2 cellular contexts compared by ENCODE assay signal in genomic region chr2:46769809-46770208, GRCh38.
TF ChIP-seq lines count a peak whose summit lies in the region.

No MANE protein-coding gene starts in this region.

TF ChIP-seq in IMR-90, 13 proteins besides CTCF, POLR2A, EP300 and RAD21:
- no peak for TF ChIP-seq USF2 (IDR thresholded peaks at IDR 0.05; ENCODE audit: low read depth, low read length)

TF ChIP-seq in HepG2, 621 proteins besides CTCF, POLR2A, EP300 and RAD21:
- TF ChIP-seq MEIS2 (CRISPR knock-in tag; IDR thresholded peaks at IDR 0.05) (no peak), TBP (CRISPR knock-in tag; IDR thresholded peaks at IDR 0.05) (no peak), ZNF792 (CRISPR knock-in tag; IDR thresholded peaks at IDR 0.05) (no peak), ZNF737 (CRISPR knock-in tag; IDR thresholded peaks at IDR 0.05; ENCODE audit: borderline replicate concordance) (no peak), HNRNPK (IDR thresholded peaks at IDR 0.05; ENCODE audit: low read depth, low read length, poor library complexity, severe bottlenecking) (no peak), ZFYVE20 (CRISPR knock-in tag; IDR thresholded peaks at IDR 0.05; ENCODE audit: borderline replicate concordance, low read depth) (no peak), ZNF235 (CRISPR knock-in tag; IDR thresholded peaks at IDR 0.05; ENCODE audit: borderline replicate concordance) (no peak), STAG1 (CRISPR knock-in tag; IDR thresholded peaks at IDR 0.05) (peak; percentile 22; the same call in 1 of the 2 replicates), ZNF543 (CRISPR knock-in tag; IDR thresholded peaks at IDR 0.05) (no peak), ZEB1 (IDR thresholded peaks at IDR 0.05; ENCODE audit: insufficient replicate concordance, low read depth) (peak; percentile 73)
